Comparison of ENCODE assay signal across 30 cellular contexts in genomic region chr4:119795986-119796578, GRCh38.
"Had no signal": no experiment of that assay in that cellular context is flagged by ENCODE, and none has a peak within 500 bp of the region (broad histone marks: within the 10 kb centered on the region; RNA-seq: fewer than 3 reads in every experiment).

No MANE protein-coding gene starts in this region.

- H3K4me1 ChIP-seq: colonic mucosa, foreskin keratinocyte, left lung, neural progenitor cell, prostate gland, testis, vagina had no signal

- H3K9me3 Mint-ChIP-seq: activated naive CD4-positive, alpha-beta T cell treated with anti-CD3 and anti-CD28 coated beads for 36 hours; activated naive CD8-positive, alpha-beta T cell treated with anti-CD3 and anti-CD28 coated beads, Interleukin-2, amount 10 ng/mL, durations not matched to agents 7 days and 5 days; neural progenitor cell; T-helper 1 cell treated with Interleukin-12 subunit alpha and Interleukin-12 subunit beta and Interleukin-4 antibody, amounts not matched to agents 30 μg/mL and 1 μg/mL, for 36 hours had no signal

- DNase-seq: activated CD4-positive, alpha-beta T cell treated with anti-CD3 and anti-CD28 coated beads for 4 hours; activated CD4-positive, alpha-beta T cell treated with anti-CD3 and anti-CD28 coated beads, Interleukin-2, amount 50 U/mL, for 48 hours; activated CD4-positive, CD25-positive, alpha-beta regulatory T cell; activated CD8-positive, alpha-beta memory T cell treated with anti-CD3 and anti-CD28 coated beads, Interleukin-2, amount 50 U/mL, for 48 hours; activated effector memory CD4-positive, alpha-beta T cell treated with Interleukin-2 at 50 U/mL for 16 hours; activated naive CD4-positive, alpha-beta T cell treated with anti-CD3 and anti-CD28 coated beads for 36 hours; activated naive CD8-positive, alpha-beta T cell treated with anti-CD3 and anti-CD28 coated beads, Interleukin-2, amount 10 ng/mL, durations not matched to agents 7 days and 5 days; activated T-cell treated with anti-CD3 and anti-CD28 coated beads, Interleukin-2, amount 50 U/mL, for 48 hours; amygdala; colonic mucosa; dorsolateral prefrontal cortex; effector memory CD8-positive, alpha-beta T cell; foreskin keratinocyte; immature natural killer cell; left lung; naive thymus-derived CD8-positive, alpha-beta T cell; right cardiac atrium; stimulated activated naive CD4-positive, alpha-beta T cell; T1000; testis; trophoblast cell had no signal

- H3K27me3 ChIP-seq: colonic mucosa, dorsolateral prefrontal cortex, foreskin keratinocyte, left lung, neural progenitor cell, testis, vagina had no signal

- FAIRE-seq: bronchial epithelial cell, endothelial cell of umbilical vein had no signal

- H3K36me3 Mint-ChIP-seq: activated naive CD8-positive, alpha-beta T cell treated with anti-CD3 and anti-CD28 coated beads, Interleukin-2, amount 10 ng/mL, durations not matched to agents 7 days and 5 days; immature natural killer cell; naive thymus-derived CD8-positive, alpha-beta T cell; neural progenitor cell had no signal

- H3K4me2 ChIP-seq: neural progenitor cell had no signal

- H2AFZ ChIP-seq: neural progenitor cell had no signal

- H3K9me3 ChIP-seq: colonic mucosa, left lung, prostate gland, testis, vagina had no signal

- H3K27ac ChIP-seq: colonic mucosa, dorsolateral prefrontal cortex, foreskin keratinocyte, left lung, neural progenitor cell, prostate gland, skin epidermis, testis, vagina had no signal

- H3K36me3 ChIP-seq: colonic mucosa, left lung, neural progenitor cell, prostate gland, vagina had no signal

- ATAC-seq: effector memory CD8-positive, alpha-beta T cell; esophagus mucosa; foreskin keratinocyte; left lung; naive thymus-derived CD8-positive, alpha-beta T cell; right cardiac atrium had no signal

- H3K9ac ChIP-seq: neural progenitor cell had no signal

- H3K4me3 Mint-ChIP-seq: activated naive CD4-positive, alpha-beta T cell treated with anti-CD3 and anti-CD28 coated beads for 36 hours; activated naive CD8-positive, alpha-beta T cell treated with anti-CD3 and anti-CD28 coated beads, Interleukin-2, amount 10 ng/mL, durations not matched to agents 7 days and 5 days; effector memory CD8-positive, alpha-beta T cell; immature natural killer cell; naive thymus-derived CD8-positive, alpha-beta T cell; neural progenitor cell; T-helper 1 cell treated with Interleukin-12 subunit alpha and Interleukin-12 subunit beta and Interleukin-4 antibody, amounts not matched to agents 30 μg/mL and 1 μg/mL, for 36 hours had no signal

- H3K27me3 Mint-ChIP-seq: activated naive CD8-positive, alpha-beta T cell treated with anti-CD3 and anti-CD28 coated beads, Interleukin-2, amount 10 ng/mL, durations not matched to agents 7 days and 5 days; effector memory CD8-positive, alpha-beta T cell had no signal

- H3K4me1 Mint-ChIP-seq: activated naive CD8-positive, alpha-beta T cell treated with anti-CD3 and anti-CD28 coated beads, Interleukin-2, amount 10 ng/mL, durations not matched to agents 7 days and 5 days; immature natural killer cell; naive thymus-derived CD8-positive, alpha-beta T cell; neural progenitor cell had no signal

- H3K4me3 ChIP-seq: colonic mucosa, dorsolateral prefrontal cortex, left lung, lung, neural progenitor cell, prostate gland, skin epidermis, testis, vagina had no signal
